1 cellular context compared by ENCODE assay signal in the genomic region with DNA sequence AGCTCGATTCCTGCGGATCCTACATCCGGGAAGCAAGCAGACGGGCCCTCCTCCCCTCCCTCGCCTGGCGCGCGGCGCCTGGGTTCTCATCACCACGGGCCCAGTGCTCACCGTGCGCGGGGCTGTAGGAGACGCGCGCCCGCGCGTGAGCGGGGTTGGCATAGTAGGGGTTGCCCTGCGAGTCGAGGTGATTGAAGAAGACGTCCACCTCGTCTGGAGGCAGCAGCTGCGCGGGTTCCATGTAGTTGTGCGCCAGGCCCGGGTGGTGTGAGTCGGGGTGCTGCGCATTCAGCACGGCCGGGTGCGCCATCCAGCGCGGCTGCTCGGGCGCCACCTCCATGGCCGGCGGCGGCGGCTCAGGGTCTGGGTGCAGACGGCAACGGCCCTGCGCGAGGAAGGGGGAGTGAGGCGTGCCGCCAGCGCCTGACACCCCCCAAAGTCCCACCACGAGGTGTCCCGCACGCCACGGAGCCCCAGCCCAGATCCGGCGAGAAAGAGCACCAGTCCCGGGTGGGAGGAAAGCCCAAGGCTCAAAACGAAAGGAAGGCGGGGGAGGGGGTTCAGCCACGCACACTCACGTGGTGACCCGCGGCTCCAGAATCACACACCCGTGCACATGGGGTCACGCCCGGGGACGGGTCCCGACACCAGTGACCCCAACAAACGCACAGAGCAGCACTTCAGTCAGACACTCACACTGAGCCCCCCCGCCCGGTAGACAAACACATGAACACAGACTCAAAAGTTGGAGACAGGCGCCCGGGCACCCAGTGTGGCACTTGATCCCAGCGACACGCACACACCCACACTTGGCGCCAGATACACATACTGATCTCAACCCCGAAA.
TF ChIP-seq lines count a peak whose summit lies in the region.

No MANE protein-coding gene starts in this region.

TF ChIP-seq in HepG2, 621 proteins besides CTCF, POLR2A, EP300 and RAD21 (continued from another document and continues in another):
- TF ChIP-seq, protein P1, sequence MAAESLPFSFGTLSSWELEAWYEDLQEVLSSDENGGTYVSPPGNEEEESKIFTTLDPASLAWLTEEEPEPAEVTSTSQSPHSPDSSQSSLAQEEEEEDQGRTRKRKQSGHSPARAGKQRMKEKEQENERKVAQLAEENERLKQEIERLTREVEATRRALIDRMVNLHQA (CRISPR knock-in tag; IDR thresholded peaks at IDR 0.05), result no peak
- TF ChIP-seq SETDB1 (CRISPR knock-in tag; IDR thresholded peaks at IDR 0.05; ENCODE audit: borderline replicate concordance) (no peak), JARID2 (CRISPR knock-in tag; IDR thresholded peaks at IDR 0.05; ENCODE audit: insufficient replicate concordance) (no peak), ZNF264 (CRISPR knock-in tag; IDR thresholded peaks at IDR 0.05) (no peak), MTA1 (CRISPR knock-in tag; IDR thresholded peaks at IDR 0.05; ENCODE audit: borderline replicate concordance) (peak; percentile 42; the same call in 1 of the 2 replicates), HNRNPH1 (optimal IDR thresholded peaks at IDR 0.05; ENCODE audit: low read depth, low read length) (no peak), ZNF251 (CRISPR knock-in tag; IDR thresholded peaks at IDR 0.05) (no peak), RXRA (CRISPR knock-in tag; IDR thresholded peaks at IDR 0.05) (peak; percentile 48; the same call in 1 of the 2 replicates), MAF1 (CRISPR knock-in tag; IDR thresholded peaks at IDR 0.05; ENCODE audit: borderline replicate concordance) (no peak; the same call in 1 of the 2 replicates), NFIC (IDR thresholded peaks at IDR 0.05; ENCODE audit: low read length) (no peak), CC2D1A (CRISPR knock-in tag; IDR thresholded peaks at IDR 0.05) (no peak), NR2F2 (IDR thresholded peaks at IDR 0.05; ENCODE audit: borderline replicate concordance, low read depth) (no peak), NFATC3 (CRISPR knock-in tag; IDR thresholded peaks at IDR 0.05) (no peak), ZNF34 (CRISPR knock-in tag; IDR thresholded peaks at IDR 0.05; ENCODE audit: borderline replicate concordance) (no peak), SP1 (IDR thresholded peaks at IDR 0.05) (no peak), SP1 (CRISPR knock-in tag; IDR thresholded peaks at IDR 0.05) (no peak), NCOR1 (IDR thresholded peaks at IDR 0.05; ENCODE audit: borderline replicate concordance, low read length) (no peak)
- TF ChIP-seq, protein P2, sequence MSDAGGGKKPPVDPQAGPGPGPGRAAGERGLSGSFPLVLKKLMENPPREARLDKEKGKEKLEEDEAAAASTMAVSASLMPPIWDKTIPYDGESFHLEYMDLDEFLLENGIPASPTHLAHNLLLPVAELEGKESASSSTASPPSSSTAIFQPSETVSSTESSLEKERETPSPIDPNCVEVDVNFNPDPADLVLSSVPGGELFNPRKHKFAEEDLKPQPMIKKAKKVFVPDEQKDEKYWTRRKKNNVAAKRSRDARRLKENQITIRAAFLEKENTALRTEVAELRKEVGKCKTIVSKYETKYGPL (CRISPR knock-in tag; IDR thresholded peaks at IDR 0.05), result no peak
- TF ChIP-seq, protein P3, sequence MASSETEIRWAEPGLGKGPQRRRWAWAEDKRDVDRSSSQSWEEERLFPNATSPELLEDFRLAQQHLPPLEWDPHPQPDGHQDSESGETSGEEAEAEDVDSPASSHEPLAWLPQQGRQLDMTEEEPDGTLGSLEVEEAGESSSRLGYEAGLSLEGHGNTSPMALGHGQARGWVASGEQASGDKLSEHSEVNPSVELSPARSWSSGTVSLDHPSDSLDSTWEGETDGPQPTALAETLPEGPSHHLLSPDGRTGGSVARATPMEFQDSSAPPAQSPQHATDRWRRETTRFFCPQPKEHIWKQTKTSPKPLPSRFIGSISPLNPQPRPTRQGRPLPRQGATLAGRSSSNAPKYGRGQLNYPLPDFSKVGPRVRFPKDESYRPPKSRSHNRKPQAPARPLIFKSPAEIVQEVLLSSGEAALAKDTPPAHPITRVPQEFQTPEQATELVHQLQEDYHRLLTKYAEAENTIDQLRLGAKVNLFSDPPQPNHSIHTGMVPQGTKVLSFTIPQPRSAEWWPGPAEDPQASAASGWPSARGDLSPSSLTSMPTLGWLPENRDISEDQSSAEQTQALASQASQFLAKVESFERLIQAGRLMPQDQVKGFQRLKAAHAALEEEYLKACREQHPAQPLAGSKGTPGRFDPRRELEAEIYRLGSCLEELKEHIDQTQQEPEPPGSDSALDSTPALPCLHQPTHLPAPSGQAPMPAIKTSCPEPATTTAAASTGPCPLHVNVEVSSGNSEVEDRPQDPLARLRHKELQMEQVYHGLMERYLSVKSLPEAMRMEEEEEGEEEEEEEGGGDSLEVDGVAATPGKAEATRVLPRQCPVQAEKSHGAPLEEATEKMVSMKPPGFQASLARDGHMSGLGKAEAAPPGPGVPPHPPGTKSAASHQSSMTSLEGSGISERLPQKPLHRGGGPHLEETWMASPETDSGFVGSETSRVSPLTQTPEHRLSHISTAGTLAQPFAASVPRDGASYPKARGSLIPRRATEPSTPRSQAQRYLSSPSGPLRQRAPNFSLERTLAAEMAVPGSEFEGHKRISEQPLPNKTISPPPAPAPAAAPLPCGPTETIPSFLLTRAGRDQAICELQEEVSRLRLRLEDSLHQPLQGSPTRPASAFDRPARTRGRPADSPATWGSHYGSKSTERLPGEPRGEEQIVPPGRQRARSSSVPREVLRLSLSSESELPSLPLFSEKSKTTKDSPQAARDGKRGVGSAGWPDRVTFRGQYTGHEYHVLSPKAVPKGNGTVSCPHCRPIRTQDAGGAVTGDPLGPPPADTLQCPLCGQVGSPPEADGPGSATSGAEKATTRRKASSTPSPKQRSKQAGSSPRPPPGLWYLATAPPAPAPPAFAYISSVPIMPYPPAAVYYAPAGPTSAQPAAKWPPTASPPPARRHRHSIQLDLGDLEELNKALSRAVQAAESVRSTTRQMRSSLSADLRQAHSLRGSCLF (CRISPR knock-in tag; IDR thresholded peaks at IDR 0.05; ENCODE audit: borderline replicate concordance), result no peak
- TF ChIP-seq, protein P4, sequence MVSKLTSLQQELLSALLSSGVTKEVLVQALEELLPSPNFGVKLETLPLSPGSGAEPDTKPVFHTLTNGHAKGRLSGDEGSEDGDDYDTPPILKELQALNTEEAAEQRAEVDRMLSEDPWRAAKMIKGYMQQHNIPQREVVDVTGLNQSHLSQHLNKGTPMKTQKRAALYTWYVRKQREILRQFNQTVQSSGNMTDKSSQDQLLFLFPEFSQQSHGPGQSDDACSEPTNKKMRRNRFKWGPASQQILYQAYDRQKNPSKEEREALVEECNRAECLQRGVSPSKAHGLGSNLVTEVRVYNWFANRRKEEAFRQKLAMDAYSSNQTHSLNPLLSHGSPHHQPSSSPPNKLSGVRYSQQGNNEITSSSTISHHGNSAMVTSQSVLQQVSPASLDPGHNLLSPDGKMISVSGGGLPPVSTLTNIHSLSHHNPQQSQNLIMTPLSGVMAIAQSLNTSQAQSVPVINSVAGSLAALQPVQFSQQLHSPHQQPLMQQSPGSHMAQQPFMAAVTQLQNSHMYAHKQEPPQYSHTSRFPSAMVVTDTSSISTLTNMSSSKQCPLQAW (CRISPR knock-in tag; IDR thresholded peaks at IDR 0.05), result no peak
- TF ChIP-seq, protein P5, sequence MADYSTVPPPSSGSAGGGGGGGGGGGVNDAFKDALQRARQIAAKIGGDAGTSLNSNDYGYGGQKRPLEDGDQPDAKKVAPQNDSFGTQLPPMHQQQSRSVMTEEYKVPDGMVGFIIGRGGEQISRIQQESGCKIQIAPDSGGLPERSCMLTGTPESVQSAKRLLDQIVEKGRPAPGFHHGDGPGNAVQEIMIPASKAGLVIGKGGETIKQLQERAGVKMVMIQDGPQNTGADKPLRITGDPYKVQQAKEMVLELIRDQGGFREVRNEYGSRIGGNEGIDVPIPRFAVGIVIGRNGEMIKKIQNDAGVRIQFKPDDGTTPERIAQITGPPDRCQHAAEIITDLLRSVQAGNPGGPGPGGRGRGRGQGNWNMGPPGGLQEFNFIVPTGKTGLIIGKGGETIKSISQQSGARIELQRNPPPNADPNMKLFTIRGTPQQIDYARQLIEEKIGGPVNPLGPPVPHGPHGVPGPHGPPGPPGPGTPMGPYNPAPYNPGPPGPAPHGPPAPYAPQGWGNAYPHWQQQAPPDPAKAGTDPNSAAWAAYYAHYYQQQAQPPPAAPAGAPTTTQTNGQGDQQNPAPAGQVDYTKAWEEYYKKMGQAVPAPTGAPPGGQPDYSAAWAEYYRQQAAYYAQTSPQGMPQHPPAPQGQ (CRISPR knock-in tag; IDR thresholded peaks at IDR 0.05; ENCODE audit: borderline replicate concordance), result no peak
- TF ChIP-seq, protein P6, sequence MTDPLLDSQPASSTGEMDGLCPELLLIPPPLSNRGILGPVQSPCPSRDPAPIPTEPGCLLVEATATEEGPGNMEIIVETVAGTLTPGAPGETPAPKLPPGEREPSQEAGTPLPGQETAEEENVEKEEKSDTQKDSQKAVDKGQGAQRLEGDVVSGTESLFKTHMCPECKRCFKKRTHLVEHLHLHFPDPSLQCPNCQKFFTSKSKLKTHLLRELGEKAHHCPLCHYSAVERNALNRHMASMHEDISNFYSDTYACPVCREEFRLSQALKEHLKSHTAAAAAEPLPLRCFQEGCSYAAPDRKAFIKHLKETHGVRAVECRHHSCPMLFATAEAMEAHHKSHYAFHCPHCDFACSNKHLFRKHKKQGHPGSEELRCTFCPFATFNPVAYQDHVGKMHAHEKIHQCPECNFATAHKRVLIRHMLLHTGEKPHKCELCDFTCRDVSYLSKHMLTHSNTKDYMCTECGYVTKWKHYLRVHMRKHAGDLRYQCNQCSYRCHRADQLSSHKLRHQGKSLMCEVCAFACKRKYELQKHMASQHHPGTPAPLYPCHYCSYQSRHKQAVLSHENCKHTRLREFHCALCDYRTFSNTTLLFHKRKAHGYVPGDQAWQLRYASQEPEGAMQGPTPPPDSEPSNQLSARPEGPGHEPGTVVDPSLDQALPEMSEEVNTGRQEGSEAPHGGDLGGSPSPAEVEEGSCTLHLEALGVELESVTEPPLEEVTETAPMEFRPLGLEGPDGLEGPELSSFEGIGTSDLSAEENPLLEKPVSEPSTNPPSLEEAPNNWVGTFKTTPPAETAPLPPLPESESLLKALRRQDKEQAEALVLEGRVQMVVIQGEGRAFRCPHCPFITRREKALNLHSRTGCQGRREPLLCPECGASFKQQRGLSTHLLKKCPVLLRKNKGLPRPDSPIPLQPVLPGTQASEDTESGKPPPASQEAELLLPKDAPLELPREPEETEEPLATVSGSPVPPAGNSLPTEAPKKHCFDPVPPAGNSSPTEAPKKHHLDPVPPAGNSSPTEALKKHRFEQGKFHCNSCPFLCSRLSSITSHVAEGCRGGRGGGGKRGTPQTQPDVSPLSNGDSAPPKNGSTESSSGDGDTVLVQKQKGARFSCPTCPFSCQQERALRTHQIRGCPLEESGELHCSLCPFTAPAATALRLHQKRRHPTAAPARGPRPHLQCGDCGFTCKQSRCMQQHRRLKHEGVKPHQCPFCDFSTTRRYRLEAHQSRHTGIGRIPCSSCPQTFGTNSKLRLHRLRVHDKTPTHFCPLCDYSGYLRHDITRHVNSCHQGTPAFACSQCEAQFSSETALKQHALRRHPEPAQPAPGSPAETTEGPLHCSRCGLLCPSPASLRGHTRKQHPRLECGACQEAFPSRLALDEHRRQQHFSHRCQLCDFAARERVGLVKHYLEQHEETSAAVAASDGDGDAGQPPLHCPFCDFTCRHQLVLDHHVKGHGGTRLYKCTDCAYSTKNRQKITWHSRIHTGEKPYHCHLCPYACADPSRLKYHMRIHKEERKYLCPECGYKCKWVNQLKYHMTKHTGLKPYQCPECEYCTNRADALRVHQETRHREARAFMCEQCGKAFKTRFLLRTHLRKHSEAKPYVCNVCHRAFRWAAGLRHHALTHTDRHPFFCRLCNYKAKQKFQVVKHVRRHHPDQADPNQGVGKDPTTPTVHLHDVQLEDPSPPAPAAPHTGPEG (CRISPR knock-in tag; IDR thresholded peaks at IDR 0.05), result no peak
- TF ChIP-seq, protein P7, sequence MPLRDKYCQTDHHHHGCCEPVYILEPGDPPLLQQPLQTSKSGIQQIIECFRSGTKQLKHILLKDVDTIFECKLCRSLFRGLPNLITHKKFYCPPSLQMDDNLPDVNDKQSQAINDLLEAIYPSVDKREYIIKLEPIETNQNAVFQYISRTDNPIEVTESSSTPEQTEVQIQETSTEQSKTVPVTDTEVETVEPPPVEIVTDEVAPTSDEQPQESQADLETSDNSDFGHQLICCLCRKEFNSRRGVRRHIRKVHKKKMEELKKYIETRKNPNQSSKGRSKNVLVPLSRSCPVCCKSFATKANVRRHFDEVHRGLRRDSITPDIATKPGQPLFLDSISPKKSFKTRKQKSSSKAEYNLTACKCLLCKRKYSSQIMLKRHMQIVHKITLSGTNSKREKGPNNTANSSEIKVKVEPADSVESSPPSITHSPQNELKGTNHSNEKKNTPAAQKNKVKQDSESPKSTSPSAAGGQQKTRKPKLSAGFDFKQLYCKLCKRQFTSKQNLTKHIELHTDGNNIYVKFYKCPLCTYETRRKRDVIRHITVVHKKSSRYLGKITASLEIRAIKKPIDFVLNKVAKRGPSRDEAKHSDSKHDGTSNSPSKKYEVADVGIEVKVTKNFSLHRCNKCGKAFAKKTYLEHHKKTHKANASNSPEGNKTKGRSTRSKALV (CRISPR knock-in tag; IDR thresholded peaks at IDR 0.05), result peak; percentile 98
- TF ChIP-seq, protein P8, sequence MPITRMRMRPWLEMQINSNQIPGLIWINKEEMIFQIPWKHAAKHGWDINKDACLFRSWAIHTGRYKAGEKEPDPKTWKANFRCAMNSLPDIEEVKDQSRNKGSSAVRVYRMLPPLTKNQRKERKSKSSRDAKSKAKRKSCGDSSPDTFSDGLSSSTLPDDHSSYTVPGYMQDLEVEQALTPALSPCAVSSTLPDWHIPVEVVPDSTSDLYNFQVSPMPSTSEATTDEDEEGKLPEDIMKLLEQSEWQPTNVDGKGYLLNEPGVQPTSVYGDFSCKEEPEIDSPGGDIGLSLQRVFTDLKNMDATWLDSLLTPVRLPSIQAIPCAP (CRISPR knock-in tag; IDR thresholded peaks at IDR 0.05; ENCODE audit: low read depth), result no peak
- TF ChIP-seq, protein P9, sequence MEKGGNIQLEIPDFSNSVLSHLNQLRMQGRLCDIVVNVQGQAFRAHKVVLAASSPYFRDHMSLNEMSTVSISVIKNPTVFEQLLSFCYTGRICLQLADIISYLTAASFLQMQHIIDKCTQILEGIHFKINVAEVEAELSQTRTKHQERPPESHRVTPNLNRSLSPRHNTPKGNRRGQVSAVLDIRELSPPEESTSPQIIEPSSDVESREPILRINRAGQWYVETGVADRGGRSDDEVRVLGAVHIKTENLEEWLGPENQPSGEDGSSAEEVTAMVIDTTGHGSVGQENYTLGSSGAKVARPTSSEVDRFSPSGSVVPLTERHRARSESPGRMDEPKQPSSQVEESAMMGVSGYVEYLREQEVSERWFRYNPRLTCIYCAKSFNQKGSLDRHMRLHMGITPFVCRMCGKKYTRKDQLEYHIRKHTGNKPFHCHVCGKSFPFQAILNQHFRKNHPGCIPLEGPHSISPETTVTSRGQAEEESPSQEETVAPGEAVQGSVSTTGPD (CRISPR knock-in tag; IDR thresholded peaks at IDR 0.05), result no peak
- TF ChIP-seq, protein P10, sequence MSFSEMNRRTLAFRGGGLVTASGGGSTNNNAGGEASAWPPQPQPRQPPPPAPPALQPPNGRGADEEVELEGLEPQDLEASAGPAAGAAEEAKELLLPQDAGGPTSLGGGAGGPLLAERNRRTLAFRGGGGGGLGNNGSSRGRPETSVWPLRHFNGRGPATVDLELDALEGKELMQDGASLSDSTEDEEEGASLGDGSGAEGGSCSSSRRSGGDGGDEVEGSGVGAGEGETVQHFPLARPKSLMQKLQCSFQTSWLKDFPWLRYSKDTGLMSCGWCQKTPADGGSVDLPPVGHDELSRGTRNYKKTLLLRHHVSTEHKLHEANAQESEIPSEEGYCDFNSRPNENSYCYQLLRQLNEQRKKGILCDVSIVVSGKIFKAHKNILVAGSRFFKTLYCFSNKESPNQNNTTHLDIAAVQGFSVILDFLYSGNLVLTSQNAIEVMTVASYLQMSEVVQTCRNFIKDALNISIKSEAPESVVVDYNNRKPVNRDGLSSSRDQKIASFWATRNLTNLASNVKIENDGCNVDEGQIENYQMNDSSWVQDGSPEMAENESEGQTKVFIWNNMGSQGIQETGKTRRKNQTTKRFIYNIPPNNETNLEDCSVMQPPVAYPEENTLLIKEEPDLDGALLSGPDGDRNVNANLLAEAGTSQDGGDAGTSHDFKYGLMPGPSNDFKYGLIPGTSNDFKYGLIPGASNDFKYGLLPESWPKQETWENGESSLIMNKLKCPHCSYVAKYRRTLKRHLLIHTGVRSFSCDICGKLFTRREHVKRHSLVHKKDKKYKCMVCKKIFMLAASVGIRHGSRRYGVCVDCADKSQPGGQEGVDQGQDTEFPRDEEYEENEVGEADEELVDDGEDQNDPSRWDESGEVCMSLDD (CRISPR knock-in tag; IDR thresholded peaks at IDR 0.05; ENCODE audit: borderline replicate concordance), result no peak
